17 cellular contexts compared by ENCODE assay signal in the genomic region with DNA sequence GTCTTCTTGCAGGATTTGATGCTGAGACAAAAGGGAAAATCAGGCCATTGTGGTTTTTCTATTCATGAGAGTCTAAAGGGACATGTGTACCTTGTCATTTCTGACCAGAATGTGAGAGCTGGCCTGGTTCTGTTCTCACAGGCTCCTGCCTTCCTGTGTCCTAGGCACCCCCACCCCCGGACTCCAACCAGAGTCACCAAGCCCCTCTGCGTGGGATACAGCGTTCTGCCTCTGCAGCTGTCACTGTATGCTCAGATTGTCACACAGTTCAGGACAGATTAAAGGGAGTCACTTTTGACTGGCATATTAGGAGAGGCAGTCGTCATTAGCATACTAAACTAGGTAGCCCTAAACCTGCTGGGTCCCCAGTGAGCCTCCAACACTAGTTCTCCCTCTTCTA.
A peak's percentile ranks its signal among the peaks of the same experiment; 100 is the strongest.
DNase-seq lines count a peak whose midpoint lies in the region; ATAC-seq and TF ChIP-seq lines count a peak whose summit lies in the region.
"Had no signal": no experiment of that assay in that cellular context is flagged by ENCODE, and none has a peak within 500 bp of the region (broad histone marks: within the 10 kb centered on the region; RNA-seq: fewer than 3 reads in every experiment).

No MANE protein-coding gene starts in this region.

- peaks cover 0 to 27% of the 10 kb centered on the region in 2 experiments; a peak in 2 of 4 replicates for H3K4me1 ChIP-seq in SK-N-SH (ENCODE audit: control insufficient read depth in 1 of 2, insufficient read depth in 2 of 2, low read depth in 1 of 2, low read length in 1 of 2)
- H3K4me1 ChIP-seq: Caco-2, SJSA1 had no signal

- no peak overlapping the region for H2AFZ ChIP-seq in SK-N-SH (ENCODE audit: low read depth)

- H3K9me3 ChIP-seq in SK-N-SH: no peaks in the 10 kb centered on the region
- H3K9me3 ChIP-seq: Caco-2 had no signal

- H3K9me3 Mint-ChIP-seq in activated CD4-positive, alpha-beta memory T cell treated with anti-CD3 and anti-CD28 coated beads for 36 hours: no peaks in the 10 kb centered on the region
- H3K9me3 Mint-ChIP-seq: IgD-negative memory B cell had no signal

- H4K20me1 ChIP-seq in SK-N-SH (ENCODE audit: insufficient read depth): no peaks in the 10 kb centered on the region

- ATAC-seq in HG03378 (IDR thresholded peaks at IDR 0.05; ENCODE audit: unreplicated experiment): no peak
- ATAC-seq: GM12878 had no signal

- H3K79me2 ChIP-seq in SK-N-SH (ENCODE audit: insufficient read depth): no peaks in the 10 kb centered on the region

- H3K36me3 ChIP-seq in SK-N-SH (replicated peaks in 1 of 2; ENCODE audit: control insufficient read depth in 1 of 2, insufficient read depth in 2 of 2, low read length in 1 of 2): no peaks in the 10 kb centered on the region
- H3K36me3 ChIP-seq: SJSA1 had no signal

- no peaks in the 10 kb centered on the region for H3K36me3 Mint-ChIP-seq in activated CD4-positive, alpha-beta memory T cell treated with anti-CD3 and anti-CD28 coated beads for 36 hours
- H3K36me3 Mint-ChIP-seq: IgD-negative memory B cell had no signal

- no peak overlapping the region for H3K4me3 ChIP-seq in SK-N-SH (ENCODE audit: low read depth in 2 of 2, low read length in 1 of 2)
- H3K4me3 ChIP-seq: GM12878, SJSA1 had no signal

- TF ChIP-seq EP300 in SK-N-SH (IDR thresholded peaks at IDR 0.05; ENCODE audit: borderline replicate concordance in 1 of 2, low read depth in 1 of 2, low read length in 1 of 2): no peak

- H3K27ac Mint-ChIP-seq in activated CD4-positive, alpha-beta memory T cell treated with anti-CD3 and anti-CD28 coated beads for 36 hours: no peak overlapping the region

- H3K9me2 ChIP-seq in SK-N-SH: no peaks in the 10 kb centered on the region

- DNase-seq in NCI-H524 (lab: John Stamatoyannopoulos, UW) (peak; percentile 37 to 86), SK-N-SH (peak; percentile 42), left kidney (ENCODE audit: low read depth, low spot score) (peak; percentile 49), retina (peak; percentile 80), EL (no peak), iPS-NIHi11 (ENCODE audit: low spot score) (no peak)
- DNase-seq in activated CD4-positive, alpha-beta memory T cell treated with anti-CD3 and anti-CD28 coated beads for 36 hours: no peak
- DNase-seq: Caco-2, DMS53, HCEC 1CT, MV-4-11, NCI-H2107 had no signal

- H3K27ac ChIP-seq in SK-N-SH (ENCODE audit: low read depth in 2 of 2, low read length in 1 of 2): peak overlapping the region; percentile 13 to 90; a peak in 3 of 4 replicates
- H3K27ac ChIP-seq: RWPE1, SJSA1 had no signal

- intact Hi-C loops in activated CD4-positive, alpha-beta memory T cell treated with anti-CD3 and anti-CD28 coated beads for 36 hours (cut with micrococcal nuclease): no loop called here

- WGBS in SK-N-SH (ENCODE audit: low lambda C conversion rate): 12% methylated on average over 4 of the region's 4 CpGs

- no peak overlapping the region for H3K4me2 ChIP-seq in SK-N-SH

- no peak for TF ChIP-seq RAD21 in SK-N-SH (IDR thresholded peaks at IDR 0.05; ENCODE audit: low read length)

- H3K4me3 Mint-ChIP-seq in activated CD4-positive, alpha-beta memory T cell treated with anti-CD3 and anti-CD28 coated beads for 36 hours: no peak overlapping the region
- H3K4me3 Mint-ChIP-seq: IgD-negative memory B cell had no signal

- H3K27me3 ChIP-seq in SK-N-SH (ENCODE audit: insufficient read depth): no peaks in the 10 kb centered on the region
- H3K27me3 ChIP-seq: SJSA1 had no signal

- no peak overlapping the region for H3K9ac ChIP-seq in SK-N-SH

- no peaks in the 10 kb centered on the region for H3K4me1 Mint-ChIP-seq in activated CD4-positive, alpha-beta memory T cell treated with anti-CD3 and anti-CD28 coated beads for 36 hours (ENCODE audit: low read depth)

- H3K27me3 Mint-ChIP-seq in activated CD4-positive, alpha-beta memory T cell treated with anti-CD3 and anti-CD28 coated beads for 36 hours: no peaks in the 10 kb centered on the region
- H3K27me3 Mint-ChIP-seq: IgD-negative memory B cell had no signal

- H3F3A ChIP-seq in SK-N-SH (replicated peaks; ENCODE audit: insufficient read depth): no peaks in the 10 kb centered on the region

- no peak for TF ChIP-seq CTCF in SK-N-SH (IDR thresholded peaks at IDR 0.05)

- CTCF ChIA-PET in SK-N-SH (lab: Yijun Ruan, JAX): interaction anchor here (0.6 to 3.1 kb wide), 17 partner anchors 9 to 835 kb away, joined by 3 to 8 read pairs (median 3); partner anchors contain the start of gene SOX11
- CTCF ChIA-PET in activated CD4-positive, alpha-beta memory T cell treated with anti-CD3 and anti-CD28 coated beads for 36 hours (lab: Charles Lee): no interaction called here

- POLR2A ChIA-PET in SK-N-SH (lab: Yijun Ruan, JAX): no interaction called here
- POLR2A ChIA-PET in activated CD4-positive, alpha-beta memory T cell treated with anti-CD3 and anti-CD28 coated beads for 36 hours (lab: Charles Lee): no interaction called here

TF ChIP-seq in SK-N-SH, 30 proteins besides CTCF, POLR2A, EP300 and RAD21:
- TF ChIP-seq, protein P1, sequence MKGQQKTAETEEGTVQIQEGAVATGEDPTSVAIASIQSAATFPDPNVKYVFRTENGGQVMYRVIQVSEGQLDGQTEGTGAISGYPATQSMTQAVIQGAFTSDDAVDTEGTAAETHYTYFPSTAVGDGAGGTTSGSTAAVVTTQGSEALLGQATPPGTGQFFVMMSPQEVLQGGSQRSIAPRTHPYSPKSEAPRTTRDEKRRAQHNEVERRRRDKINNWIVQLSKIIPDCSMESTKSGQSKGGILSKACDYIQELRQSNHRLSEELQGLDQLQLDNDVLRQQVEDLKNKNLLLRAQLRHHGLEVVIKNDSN (IDR thresholded peaks at IDR 0.05; ENCODE audit: borderline replicate concordance, low read depth): no peak
- TF ChIP-seq SIN3A (IDR thresholded peaks at IDR 0.05; ENCODE audit: borderline replicate concordance, low read depth, low read length): no peak
- TF ChIP-seq ELF1 (IDR thresholded peaks at IDR 0.05): no peak
- no peak for TF ChIP-seq NFIC (IDR thresholded peaks at IDR 0.05; ENCODE audit: borderline replicate concordance)
- TF ChIP-seq YY1 (IDR thresholded peaks at IDR 0.05; ENCODE audit: low read depth): no peak
- TF ChIP-seq, protein P2, sequence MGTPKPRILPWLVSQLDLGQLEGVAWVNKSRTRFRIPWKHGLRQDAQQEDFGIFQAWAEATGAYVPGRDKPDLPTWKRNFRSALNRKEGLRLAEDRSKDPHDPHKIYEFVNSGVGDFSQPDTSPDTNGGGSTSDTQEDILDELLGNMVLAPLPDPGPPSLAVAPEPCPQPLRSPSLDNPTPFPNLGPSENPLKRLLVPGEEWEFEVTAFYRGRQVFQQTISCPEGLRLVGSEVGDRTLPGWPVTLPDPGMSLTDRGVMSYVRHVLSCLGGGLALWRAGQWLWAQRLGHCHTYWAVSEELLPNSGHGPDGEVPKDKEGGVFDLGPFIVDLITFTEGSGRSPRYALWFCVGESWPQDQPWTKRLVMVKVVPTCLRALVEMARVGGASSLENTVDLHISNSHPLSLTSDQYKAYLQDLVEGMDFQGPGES (IDR thresholded peaks at IDR 0.05; ENCODE audit: low read depth, low read length): no peak
- no peak for TF ChIP-seq JUND (IDR thresholded peaks at IDR 0.05)
- TF ChIP-seq MXI1 (IDR thresholded peaks at IDR 0.05; ENCODE audit: low read depth, low read length): no peak
- TF ChIP-seq RCOR1 (IDR thresholded peaks at IDR 0.05; ENCODE audit: low read length): no peak
- no peak for TF ChIP-seq FOXJ3 (CRISPR knock-in tag; IDR thresholded peaks at IDR 0.05)
- TF ChIP-seq TAF1 (IDR thresholded peaks at IDR 0.05; ENCODE audit: borderline replicate concordance, low read depth, low read length): no peak
- TF ChIP-seq FOSL2 (IDR thresholded peaks at IDR 0.05; ENCODE audit: borderline replicate concordance, low read depth): no peak
- TF ChIP-seq, protein P3, sequence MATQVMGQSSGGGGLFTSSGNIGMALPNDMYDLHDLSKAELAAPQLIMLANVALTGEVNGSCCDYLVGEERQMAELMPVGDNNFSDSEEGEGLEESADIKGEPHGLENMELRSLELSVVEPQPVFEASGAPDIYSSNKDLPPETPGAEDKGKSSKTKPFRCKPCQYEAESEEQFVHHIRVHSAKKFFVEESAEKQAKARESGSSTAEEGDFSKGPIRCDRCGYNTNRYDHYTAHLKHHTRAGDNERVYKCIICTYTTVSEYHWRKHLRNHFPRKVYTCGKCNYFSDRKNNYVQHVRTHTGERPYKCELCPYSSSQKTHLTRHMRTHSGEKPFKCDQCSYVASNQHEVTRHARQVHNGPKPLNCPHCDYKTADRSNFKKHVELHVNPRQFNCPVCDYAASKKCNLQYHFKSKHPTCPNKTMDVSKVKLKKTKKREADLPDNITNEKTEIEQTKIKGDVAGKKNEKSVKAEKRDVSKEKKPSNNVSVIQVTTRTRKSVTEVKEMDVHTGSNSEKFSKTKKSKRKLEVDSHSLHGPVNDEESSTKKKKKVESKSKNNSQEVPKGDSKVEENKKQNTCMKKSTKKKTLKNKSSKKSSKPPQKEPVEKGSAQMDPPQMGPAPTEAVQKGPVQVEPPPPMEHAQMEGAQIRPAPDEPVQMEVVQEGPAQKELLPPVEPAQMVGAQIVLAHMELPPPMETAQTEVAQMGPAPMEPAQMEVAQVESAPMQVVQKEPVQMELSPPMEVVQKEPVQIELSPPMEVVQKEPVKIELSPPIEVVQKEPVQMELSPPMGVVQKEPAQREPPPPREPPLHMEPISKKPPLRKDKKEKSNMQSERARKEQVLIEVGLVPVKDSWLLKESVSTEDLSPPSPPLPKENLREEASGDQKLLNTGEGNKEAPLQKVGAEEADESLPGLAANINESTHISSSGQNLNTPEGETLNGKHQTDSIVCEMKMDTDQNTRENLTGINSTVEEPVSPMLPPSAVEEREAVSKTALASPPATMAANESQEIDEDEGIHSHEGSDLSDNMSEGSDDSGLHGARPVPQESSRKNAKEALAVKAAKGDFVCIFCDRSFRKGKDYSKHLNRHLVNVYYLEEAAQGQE (IDR thresholded peaks at IDR 0.05; ENCODE audit: low read depth, low read length): no peak
- TF ChIP-seq CHD2 (IDR thresholded peaks at IDR 0.05; ENCODE audit: low read length, partially characterized antibody): no peak
- no peak for TF ChIP-seq POLR2AphosphoS5 (IDR thresholded peaks at IDR 0.05; ENCODE audit: low read depth, low read length)

Comparison
In these comparisons a context has a peak if more than half of its experiments do, and no peak if none do; other contexts are left out.
1. DNase-seq: peak in NCI-H524 (2 of 2), SK-N-SH (single experiment), left kidney (single experiment) and retina (single experiment); none in EL (single experiment), iPS-NIHi11 (single experiment) and activated CD4-positive, alpha-beta memory T cell treated with anti-CD3 and anti-CD28 coated beads for 36 hours (single experiment).